8 cellular contexts compared by ENCODE assay signal in genomic region chr13:46721054-46721453, GRCh38.
A peak's percentile ranks its signal among the peaks of the same experiment; 100 is the strongest.
DNase-seq lines count a peak whose midpoint lies in the region; ATAC-seq and TF ChIP-seq lines count a peak whose summit lies in the region.

No MANE protein-coding gene starts in this region.

- ATAC-seq in GM19463 (IDR thresholded peaks at IDR 0.05; ENCODE audit: unreplicated experiment) = no peak

- no peak overlapping the region for H3K4me3 ChIP-seq in astrocyte of the spinal cord (ENCODE audit: low read depth, low read length)

- DNase-seq in AML-193 (lab: John Stamatoyannopoulos, UW) (peak; percentile 62 to 66), GM13976 (ENCODE audit: low spot score) (no peak), SK-MEL-5 (ENCODE audit: low read depth, low spot score) (peak; percentile 65), astrocyte of the spinal cord (ENCODE audit: low read depth, low spot score) (peak; percentile 46), iris pigment epithelial cell (ENCODE audit: low read depth) (peak; percentile 57), SHP77 treated with DMSO at 0.1 percent for 48 hours (lab: John Stamatoyannopoulos, UW) (no peak)
- peak; percentile 38 for DNase-seq in stimulated activated CD4-positive, alpha-beta T cell treated with anti-CD3 and anti-CD28 coated beads, Interleukin-4, amount 100 ng/mL, for 1 hour

- peak; percentile 53 for TF ChIP-seq CTCF in GM13976 (IDR thresholded peaks at IDR 0.05; ENCODE audit: borderline replicate concordance, control extremely low read depth, extremely low read depth, insufficient read depth, missing control alignments)
- peak; percentile 54 for TF ChIP-seq CTCF in astrocyte of the spinal cord (IDR thresholded peaks at IDR 0.05; ENCODE audit: low read depth, low read length)

- in situ Hi-C loops in GM13976 (cut with MboI; ENCODE audit: low sequenced_read_pairs, unreplicated experiment) = loop anchor here (10.0 kb wide), 1 partner anchor 226 kb away; no protein-coding TSS in a partner anchor
- in situ Hi-C loops in SK-MEL-5 (cut with HindIII; ENCODE audit: low pct_unique_long_range_greater_than_20kb, low sequenced_read_pairs) = no loop called here
- in situ Hi-C loops in astrocyte of the spinal cord (cut with HindIII; ENCODE audit: low sequenced_read_pairs) = no loop called here

Comparison
In these comparisons a context has a peak if more than half of its experiments do, and no peak if none do; other contexts are left out.
1. DNase-seq: peak in AML-193 (2 of 2), SK-MEL-5 (single experiment), astrocyte of the spinal cord (single experiment), iris pigment epithelial cell (single experiment) and stimulated activated CD4-positive, alpha-beta T cell treated with anti-CD3 and anti-CD28 coated beads, Interleukin-4, amount 100 ng/mL, for 1 hour (single experiment); none in GM13976 (single experiment) and SHP77 treated with DMSO at 0.1 percent for 48 hours (single experiment).